ENCODE assay signal across 1 cellular context in genomic region chr5:128539038-128539429, GRCh38.
TF ChIP-seq lines count a peak whose summit lies in the region.

No MANE protein-coding gene starts in this region.

TF ChIP-seq in HEK293, 187 proteins besides CTCF, POLR2A, EP300 and RAD21 (continued from another document):
- TF ChIP-seq ZNF624 (tag by site-specific recombination; IDR thresholded peaks at IDR 0.05) (no peak), WT1 (tag by site-specific recombination; IDR thresholded peaks at IDR 0.05) (no peak), ZNF26 (tag by site-specific recombination; IDR thresholded peaks at IDR 0.05) (no peak), ZNF549 (tag by site-specific recombination; IDR thresholded peaks at IDR 0.05) (no peak), GLIS2 (tag by site-specific recombination; IDR thresholded peaks at IDR 0.05) (peak; percentile 81), REST (tag by site-specific recombination; IDR thresholded peaks at IDR 0.05) (no peak), GLIS1 (tag by site-specific recombination; IDR thresholded peaks at IDR 0.05) (peak; percentile 98), ZIC2 (tag by site-specific recombination; IDR thresholded peaks at IDR 0.05) (peak; percentile 94), ZNF184 (tag by site-specific recombination; IDR thresholded peaks at IDR 0.05) (no peak), ZNF530 (tag by site-specific recombination; IDR thresholded peaks at IDR 0.05; ENCODE audit: low read depth) (no peak), ZNF423 (tag by site-specific recombination; IDR thresholded peaks at IDR 0.05) (peak; percentile 29; the same call in 1 of the 2 replicates)
